ENCODE assay signal across 1 cellular context in genomic region chr14:89391556-89391955, GRCh38.
TF ChIP-seq lines count a peak whose summit lies in the region.

No MANE protein-coding gene starts in this region.

TF ChIP-seq in H1, 55 proteins besides CTCF, POLR2A, EP300 and RAD21 (continued from another document):
- TF ChIP-seq TEAD4 (IDR thresholded peaks at IDR 0.05; ENCODE audit: low read depth, low read length) (no peak), GABPA (IDR thresholded peaks at IDR 0.05; ENCODE audit: borderline replicate concordance, insufficient read depth, low read length) (no peak), KDM5A (IDR thresholded peaks at IDR 0.05; ENCODE audit: low read length) (no peak), CTBP2 (IDR thresholded peaks at IDR 0.05; ENCODE audit: borderline replicate concordance, insufficient read depth, insufficient read length, low read length) (no peak)
TF ChIP-seq in H1: peak in this region for 0.
